24 cellular contexts compared by ENCODE assay signal in the genomic region with DNA sequence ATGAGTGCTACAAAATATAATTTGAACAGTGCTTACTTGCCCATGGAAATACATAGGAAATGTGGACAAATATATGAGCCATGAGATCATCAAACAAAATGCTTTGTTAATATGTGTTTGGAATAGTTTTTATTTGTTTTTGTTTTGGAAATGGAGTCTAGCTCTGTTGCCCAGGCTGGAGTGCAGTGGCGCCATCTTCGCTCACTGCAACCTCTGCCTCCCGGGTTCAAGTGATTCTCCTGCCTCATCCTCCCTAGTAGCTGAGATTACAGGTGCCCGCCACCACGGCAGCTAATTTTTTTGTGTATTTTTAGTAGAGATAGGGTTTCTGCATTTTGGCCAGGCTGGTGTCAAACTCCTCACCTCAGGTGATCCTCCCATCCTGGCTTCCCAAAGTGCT.
"Had no signal": no experiment of that assay in that cellular context is flagged by ENCODE, and none has a peak within 500 bp of the region (broad histone marks: within the 10 kb centered on the region; RNA-seq: fewer than 3 reads in every experiment).

No MANE protein-coding gene starts in this region.

- H3K9me3 ChIP-seq: colonic mucosa, gastrocnemius medialis, lower lobe of right lung, prostate gland, thoracic aorta, transverse colon, upper lobe of right lung, uterus had no signal

- H3K9me3 Mint-ChIP-seq: dendritic cell treated with granulocyte-macrophage colony-stimulating factor and Interleukin-4, amounts not matched to agents 40 ng/mL and 50 ng/mL, for 4 days; endodermal cell; natural killer cell treated with Interleukin-12 subunit alpha and Interleukin-12 subunit beta and Interleukin-15 and Interleukin-18, amount 100 ng/mL, for 72 hours; stimulated activated naive B cell treated with anti-CD40 and anti-IgM and Interleukin-4, amounts not matched to agents 10 μg/mL and 1 μg/mL and 100 μg/mL, for 72 hours; stimulated activated naive CD8-positive, alpha-beta T cell treated with anti-CD3 and anti-CD28 coated beads, Interleukin-15, Interleukin-2, amounts not matched to agents 100 ng/mL and 50 ng/mL, for 24 hours had no signal

- H3K27ac ChIP-seq: colonic mucosa, epithelial cell of prostate, gastrocnemius medialis, lower lobe of right lung, prostate gland, thoracic aorta, transverse colon, upper lobe of right lung, uterus had no signal

- H3K4me1 ChIP-seq: prostate gland, uterus had no signal

- H3K4me3 ChIP-seq: colonic mucosa, gastrocnemius medialis, lower lobe of right lung, prostate gland, thoracic aorta, transverse colon, upper lobe of right lung, uterus had no signal

- DNase-seq: colonic mucosa; effector CD8-positive, alpha-beta T cell; endodermal cell; foreskin fibroblast; gastrocnemius medialis; head of caudate nucleus; left ventricle myocardium superior; lower lobe of right lung; nucleus accumbens; right cardiac atrium; small intestine; stimulated activated CD4-positive, alpha-beta T cell treated with anti-CD3 and anti-CD28 coated beads, Interleukin-15, amount 100 ng/mL, for 24 hours; stimulated activated CD4-positive, alpha-beta T cell treated with anti-CD3 and anti-CD28 coated beads, Interleukin-2, amount 100 ng/mL, for 48 hours; stimulated activated naive B cell treated with anti-CD40 and anti-IgM and Interleukin-4, amounts not matched to agents 10 μg/mL and 1 μg/mL and 100 μg/mL, for 72 hours; transverse colon; upper lobe of right lung; uterus had no signal

- H3K36me3 ChIP-seq: prostate gland, uterus had no signal

- H3K4me3 Mint-ChIP-seq: dendritic cell treated with granulocyte-macrophage colony-stimulating factor and Interleukin-4, amounts not matched to agents 40 ng/mL and 50 ng/mL, for 4 days; endodermal cell; natural killer cell treated with Interleukin-12 subunit alpha and Interleukin-12 subunit beta and Interleukin-15 and Interleukin-18, amount 100 ng/mL, for 72 hours; stimulated activated naive B cell treated with anti-CD40 and anti-IgM and Interleukin-4, amounts not matched to agents 10 μg/mL and 1 μg/mL and 100 μg/mL, for 72 hours; stimulated activated naive CD8-positive, alpha-beta T cell treated with anti-CD3 and anti-CD28 coated beads, Interleukin-15, Interleukin-2, amounts not matched to agents 100 ng/mL and 50 ng/mL, for 24 hours had no signal

- H3K27me3 ChIP-seq: colonic mucosa, gastrocnemius medialis, transverse colon, upper lobe of right lung, uterus had no signal

- H3K27ac Mint-ChIP-seq: dendritic cell treated with granulocyte-macrophage colony-stimulating factor and Interleukin-4, amounts not matched to agents 40 ng/mL and 50 ng/mL, for 4 days; endodermal cell; natural killer cell treated with Interleukin-12 subunit alpha and Interleukin-12 subunit beta and Interleukin-15 and Interleukin-18, amount 100 ng/mL, for 72 hours; stimulated activated naive B cell treated with anti-CD40 and anti-IgM and Interleukin-4, amounts not matched to agents 10 μg/mL and 1 μg/mL and 100 μg/mL, for 72 hours; stimulated activated naive CD8-positive, alpha-beta T cell treated with anti-CD3 and anti-CD28 coated beads, Interleukin-15, Interleukin-2, amounts not matched to agents 100 ng/mL and 50 ng/mL, for 24 hours had no signal

- H3K27me3 Mint-ChIP-seq: dendritic cell treated with granulocyte-macrophage colony-stimulating factor and Interleukin-4, amounts not matched to agents 40 ng/mL and 50 ng/mL, for 4 days; stimulated activated naive B cell treated with anti-CD40 and anti-IgM and Interleukin-4, amounts not matched to agents 10 μg/mL and 1 μg/mL and 100 μg/mL, for 72 hours; stimulated activated naive CD8-positive, alpha-beta T cell treated with anti-CD3 and anti-CD28 coated beads, Interleukin-15, Interleukin-2, amounts not matched to agents 100 ng/mL and 50 ng/mL, for 24 hours had no signal

- ATAC-seq: esophagus mucosa; gastrocnemius medialis; left ventricle myocardium superior; lower lobe of right lung; natural killer cell treated with Interleukin-12 subunit alpha and Interleukin-12 subunit beta and Interleukin-15 and Interleukin-18, amount 100 ng/mL, for 72 hours; right cardiac atrium; stimulated activated naive B cell treated with anti-CD40 and anti-IgM and Interleukin-4, amounts not matched to agents 10 μg/mL and 1 μg/mL and 100 μg/mL, for 72 hours; upper lobe of right lung had no signal
